In genomic region chr2:55923978-55924325, GRCh38 we compare ENCODE assay signal across 1 cellular context.
TF ChIP-seq lines count a peak whose summit lies in the region.

No MANE protein-coding gene starts in this region.

TF ChIP-seq in SK-N-SH treated with all-trans-retinoic acid at 6 μM for 48 hours, 23 proteins besides CTCF, POLR2A, EP300 and RAD21 (continued from another document):
- no peak for TF ChIP-seq PATZ1 (CRISPR knock-in tag; IDR thresholded peaks at IDR 0.05; ENCODE audit: borderline replicate concordance)
